Comparison of ENCODE assay signal across 21 cellular contexts in the genomic region with DNA sequence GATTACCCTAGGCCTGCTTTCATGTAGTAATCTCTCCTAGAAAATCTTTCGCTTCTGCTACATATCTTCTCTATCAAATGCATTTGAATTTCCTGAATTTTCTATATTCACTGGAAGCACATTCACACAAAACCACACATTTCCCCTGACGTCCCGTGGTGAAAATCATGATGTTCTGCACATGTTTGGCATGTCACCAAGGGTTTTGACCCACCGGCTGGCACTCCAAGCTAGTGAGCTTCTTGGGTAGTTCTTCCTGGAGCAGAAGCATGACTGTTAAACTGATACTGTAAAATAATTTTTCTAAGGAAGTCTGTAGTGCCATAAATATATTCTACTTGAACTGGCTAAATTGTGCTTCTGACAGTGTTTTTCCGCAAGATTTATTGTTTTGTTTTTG.
"Had no signal": no experiment of that assay in that cellular context is flagged by ENCODE, and none has a peak within 500 bp of the region (broad histone marks: within the 10 kb centered on the region; RNA-seq: fewer than 3 reads in every experiment).

No MANE protein-coding gene starts in this region.

- ATAC-seq: body of pancreas, heart left ventricle, left colon, T-helper 17 cell had no signal

- H3K4me3 ChIP-seq: body of pancreas, heart left ventricle, lung, tibial artery, uterus had no signal

- DNase-seq: activated B cell treated with CpG ODN at 0.5 μM for 24 hours; activated CD4-positive, alpha-beta T cell treated with anti-CD3 and anti-CD28 coated beads, Interleukin-2, amount 10 ng/mL, durations not matched to agents 7 days and 5 days; activated CD8-positive, alpha-beta memory T cell treated with anti-CD3 and anti-CD28 coated beads for 24 hours; activated gamma-delta T cell treated with Interleukin-2 at 50 U/mL for 16 hours; amygdala; body of pancreas; central memory CD4-positive, alpha-beta T cell; cortex of kidney; effector CD8-positive, alpha-beta T cell; foreskin melanocyte; heart left ventricle; left colon; midbrain; retina; stimulated activated CD4-positive, alpha-beta T cell treated with anti-CD3 and anti-CD28 coated beads, Interleukin-15, amount 100 ng/mL, for 24 hours; stimulated activated CD4-positive, alpha-beta T cell treated with anti-CD3 and anti-CD28 coated beads, Interleukin-4, amount 100 ng/mL, for 1 hour; stimulated activated naive CD4-positive, alpha-beta T cell; T-helper 17 cell had no signal
